In the genomic region with DNA sequence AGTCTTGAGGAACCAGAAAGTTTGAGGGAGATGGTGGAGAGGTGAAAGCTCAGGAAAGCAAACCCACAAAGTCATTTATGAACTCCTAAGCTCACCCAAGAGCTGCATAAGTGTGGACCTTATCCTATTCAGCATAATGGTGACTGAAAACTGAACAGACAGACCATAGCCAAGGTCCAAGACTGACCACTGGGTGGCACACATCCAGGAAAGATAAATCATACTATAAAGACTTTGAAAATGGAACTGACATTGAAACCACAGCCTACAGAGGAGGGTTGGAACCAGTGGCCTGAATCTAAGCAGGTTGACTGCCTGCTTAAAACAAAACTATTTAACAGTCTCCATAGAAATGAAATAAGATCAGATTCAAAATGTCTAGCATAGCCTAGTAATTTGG, we compare ENCODE assay signal across 10 cellular contexts.
A peak's percentile ranks its signal among the peaks of the same experiment; 100 is the strongest.
DNase-seq lines count a peak whose midpoint lies in the region; ATAC-seq, FAIRE-seq and TF ChIP-seq lines count a peak whose summit lies in the region.
"Had no signal": no experiment of that assay in that cellular context is flagged by ENCODE, and none has a peak within 500 bp of the region (broad histone marks: within the 10 kb centered on the region; RNA-seq: fewer than 3 reads in every experiment).

No MANE protein-coding gene starts in this region.

- no peak overlapping the region for H3K4me3 ChIP-seq in MG63
- H3K4me3 ChIP-seq: K562, thoracic aorta had no signal

- no peak for FAIRE-seq in GM12891 (lab: Jason Lieb, UNC)
- FAIRE-seq: K562 had no signal

- H3K4me3 Mint-ChIP-seq in T-helper 2 cell treated with Interferon-gamma antibody and Interleukin-4, amounts not matched to agents 5 μg/mL and 100 μg/mL, for 36 hours, result no peak overlapping the region

- H3K36me3 ChIP-seq in MG63, result no peaks in the 10 kb centered on the region
- H3K36me3 ChIP-seq: thoracic aorta had no signal

- H3K9me3 Mint-ChIP-seq in T-helper 2 cell treated with Interferon-gamma antibody and Interleukin-4, amounts not matched to agents 5 μg/mL and 100 μg/mL, for 36 hours, result no peaks in the 10 kb centered on the region

- H3K27ac Mint-ChIP-seq in T-helper 2 cell treated with Interferon-gamma antibody and Interleukin-4, amounts not matched to agents 5 μg/mL and 100 μg/mL, for 36 hours, result no peak overlapping the region

- no peaks in the 10 kb centered on the region for H3K36me3 Mint-ChIP-seq in T-helper 2 cell treated with Interferon-gamma antibody and Interleukin-4, amounts not matched to agents 5 μg/mL and 100 μg/mL, for 36 hours (ENCODE audit: low read depth)

- DNase-seq in GM12891 (ENCODE audit: insufficient read length, low spot score), result peak; percentile 1
- peak; percentile 2 to 7 for DNase-seq in erythroblast (lab: John Stamatoyannopoulos, UW)
- no peak for DNase-seq in hypothalamus (lab: John Stamatoyannopoulos, UW)
- no peak for DNase-seq in T-helper 2 cell treated with Interferon-gamma antibody and Interleukin-4, amounts not matched to agents 5 μg/mL and 100 μg/mL, for 36 hours (ENCODE audit: low spot score)
- DNase-seq in MG63, result no peak
- DNase-seq in activated CD4-positive, CD25-positive, alpha-beta regulatory T cell (lab: John Stamatoyannopoulos, UW), result no peak

- H3K4me1 Mint-ChIP-seq in T-helper 2 cell treated with Interferon-gamma antibody and Interleukin-4, amounts not matched to agents 5 μg/mL and 100 μg/mL, for 36 hours (ENCODE audit: low read depth), result no peaks in the 10 kb centered on the region

- TF ChIP-seq POLR2A in GM12891 (IDR thresholded peaks at IDR 0.05; ENCODE audit: low read depth, low read length) (no peak), erythroblast (IDR thresholded peaks at IDR 0.05; ENCODE audit: low read length) (no peak)

- peak; percentile 29; the same call in 1 of the 2 replicates for TF ChIP-seq CTCF in LNCAP (IDR thresholded peaks at IDR 0.05)

- peaks cover 3% of the 10 kb centered on the region; the same call in 1 of the 2 replicates for H3K27me3 ChIP-seq in MG63

- no peaks in the 10 kb centered on the region for H3K27me3 Mint-ChIP-seq in T-helper 2 cell treated with Interferon-gamma antibody and Interleukin-4, amounts not matched to agents 5 μg/mL and 100 μg/mL, for 36 hours (ENCODE audit: low read depth)

- H3K9me3 ChIP-seq in MG63, result no peaks in the 10 kb centered on the region

- ATAC-seq in GM21737 (IDR thresholded peaks at IDR 0.05; ENCODE audit: unreplicated experiment), result peak; percentile 74
- ATAC-seq: K562 had no signal

TF ChIP-seq in GM12891, 5 proteins besides CTCF, POLR2A, EP300 and RAD21:
- no peak for TF ChIP-seq SPI1 (IDR thresholded peaks at IDR 0.05; ENCODE audit: low read depth, low read length)
- no peak for TF ChIP-seq TAF1 (IDR thresholded peaks at IDR 0.05; ENCODE audit: low read depth, low read length)
- TF ChIP-seq POLR2AphosphoS5 (IDR thresholded peaks at IDR 0.05; ENCODE audit: low read depth, low read length), result no peak
- no peak for TF ChIP-seq PAX5 (IDR thresholded peaks at IDR 0.05; ENCODE audit: insufficient read depth, low read length, severe bottlenecking)
- no peak for TF ChIP-seq POU2F2 (IDR thresholded peaks at IDR 0.05; ENCODE audit: low read depth, low read length)

Comparison
In these comparisons a context has a peak if more than half of its experiments do, and no peak if none do; other contexts are left out.
1. DNase-seq: peak in GM12891 (single experiment) and erythroblast (2 of 2); none in hypothalamus (0 of 51), T-helper 2 cell treated with Interferon-gamma antibody and Interleukin-4, amounts not matched to agents 5 μg/mL and 100 μg/mL, for 36 hours (single experiment), MG63 (single experiment) and activated CD4-positive, CD25-positive, alpha-beta regulatory T cell (0 of 4).